Comparison of ENCODE assay signal across 12 cellular contexts in genomic region chr3:12143949-12144504, GRCh38. TPM values are rescaled to one million over a fixed set of nuclear protein-coding genes. Genes with fewer than 3 reads are reported as not detected.
DNase-seq lines count a peak whose midpoint lies in the region; ATAC-seq and TF ChIP-seq lines count a peak whose summit lies in the region.
"Had no signal": no experiment of that assay in that cellular context is flagged by ENCODE, and none has a peak within 500 bp of the region (broad histone marks: within the 10 kb centered on the region; RNA-seq: fewer than 3 reads in every experiment).

No MANE protein-coding gene starts in this region.

- H3K4me3 ChIP-seq in astrocyte of the spinal cord (ENCODE audit: low read depth, low read length) (no peak overlapping the region), rectal smooth muscle tissue (ENCODE audit: low read length) (no peak overlapping the region)

- no peaks in the 10 kb centered on the region for H3K4me1 ChIP-seq in rectal smooth muscle tissue (ENCODE audit: control insufficient read depth, insufficient read depth, low read length)

- no peak for TF ChIP-seq CTCF in astrocyte of the spinal cord (IDR thresholded peaks at IDR 0.05; ENCODE audit: low read depth, low read length)

- H3K9ac ChIP-seq in rectal smooth muscle tissue (ENCODE audit: low read length) = no peak overlapping the region

- H3K27ac ChIP-seq in rectal smooth muscle tissue (ENCODE audit: low read depth, low read length) = peak overlapping the region; percentile 51

- H3K36me3 ChIP-seq in rectal smooth muscle tissue (ENCODE audit: control insufficient read depth, insufficient read depth, low read length) = no peaks in the 10 kb centered on the region

- in situ Hi-C loops in astrocyte of the spinal cord (cut with HindIII; ENCODE audit: low sequenced_read_pairs) = no loop called here

- peak; percentile 79 to 85 for ATAC-seq in left cardiac atrium
- no peak for ATAC-seq in GM19324 (IDR thresholded peaks at IDR 0.05; ENCODE audit: low FRiP score, unreplicated experiment)

- intact Hi-C loops in left cardiac atrium (cut with DNase I) = no loop called here

- no peaks in the 10 kb centered on the region for H3K27me3 ChIP-seq in rectal smooth muscle tissue (ENCODE audit: control insufficient read depth, insufficient read depth, low read length)
- H3K27me3 ChIP-seq: BE2C had no signal

- DNase-seq in AG08396 (ENCODE audit: low spot score) = peak; percentile 65
- peak; percentile 65 for DNase-seq in astrocyte of the spinal cord (ENCODE audit: low read depth, low spot score)
- DNase-seq in left cardiac atrium = peak; percentile 76
- no peak for DNase-seq in NCI-H1694 treated with DMSO at 0.1 percent for 48 hours (lab: John Stamatoyannopoulos, UW)
- DNase-seq in stimulated activated CD4-positive, alpha-beta T cell treated with anti-CD3 and anti-CD28 coated beads, Interleukin-2, amount 100 ng/mL, for 24 hours = no peak
- DNase-seq in NOMO-1 treated with DMSO at 0.1 percent for 48 hours (lab: John Stamatoyannopoulos, UW; ENCODE audit: unreplicated experiment) = no peak
- DNase-seq: BE2C, retina had no signal

RNA-seq across cellular contexts. Expression of gene TIMP4, which starts 14.7 kb away (rescaled TPM):
- 10 to 100 TPM; 54.5 to 72.8 TPM for total RNA-seq in left cardiac atrium
- total RNA-seq: glomerular endothelial cell; T-helper 1 cell treated with Interleukin-12 subunit alpha and Interleukin-12 subunit beta and Interleukin-4 antibody, amounts not matched to agents 30 ng/mL and 1 ng/mL, for 36 hours had no signal

Comparison
In these comparisons a context has a peak if more than half of its experiments do, and no peak if none do; other contexts are left out.
1. DNase-seq: peak in AG08396 (single experiment), astrocyte of the spinal cord (single experiment) and left cardiac atrium (single experiment); none in NCI-H1694 treated with DMSO at 0.1 percent for 48 hours (single experiment), stimulated activated CD4-positive, alpha-beta T cell treated with anti-CD3 and anti-CD28 coated beads, Interleukin-2, amount 100 ng/mL, for 24 hours (0 of 2) and NOMO-1 treated with DMSO at 0.1 percent for 48 hours (single experiment).